Comparison of ENCODE assay signal across 1 cellular context in genomic region chr9:96201140-96201539, GRCh38.
TF ChIP-seq lines count a peak whose summit lies in the region.

No MANE protein-coding gene starts in this region.

TF ChIP-seq in WTC11, 78 proteins besides CTCF, POLR2A, EP300 and RAD21 (continued from another document):
- TF ChIP-seq MLX (CRISPR knock-in tag; IDR thresholded peaks at IDR 0.05) (no peak), PREB (CRISPR knock-in tag; IDR thresholded peaks at IDR 0.05; ENCODE audit: borderline replicate concordance) (no peak), OVOL2 (CRISPR knock-in tag; IDR thresholded peaks at IDR 0.05; ENCODE audit: borderline replicate concordance) (no peak), CDX4 (CRISPR knock-in tag; IDR thresholded peaks at IDR 0.05; ENCODE audit: borderline replicate concordance) (no peak), EMX1 (CRISPR knock-in tag; IDR thresholded peaks at IDR 0.05) (no peak), ZNF281 (CRISPR knock-in tag; IDR thresholded peaks at IDR 0.05) (no peak), AFF4 (CRISPR knock-in tag; IDR thresholded peaks at IDR 0.05; ENCODE audit: borderline replicate concordance) (no peak), ZNF532 (CRISPR knock-in tag; IDR thresholded peaks at IDR 0.05; ENCODE audit: borderline replicate concordance) (no peak)
